1 cellular context compared by ENCODE assay signal in genomic region chr9:91395106-91395552, GRCh38.
TF ChIP-seq lines count a peak whose summit lies in the region.

No MANE protein-coding gene starts in this region.

TF ChIP-seq in HepG2, 621 proteins besides CTCF, POLR2A, EP300 and RAD21 (continued from another document and continues in another):
- TF ChIP-seq, protein P1, sequence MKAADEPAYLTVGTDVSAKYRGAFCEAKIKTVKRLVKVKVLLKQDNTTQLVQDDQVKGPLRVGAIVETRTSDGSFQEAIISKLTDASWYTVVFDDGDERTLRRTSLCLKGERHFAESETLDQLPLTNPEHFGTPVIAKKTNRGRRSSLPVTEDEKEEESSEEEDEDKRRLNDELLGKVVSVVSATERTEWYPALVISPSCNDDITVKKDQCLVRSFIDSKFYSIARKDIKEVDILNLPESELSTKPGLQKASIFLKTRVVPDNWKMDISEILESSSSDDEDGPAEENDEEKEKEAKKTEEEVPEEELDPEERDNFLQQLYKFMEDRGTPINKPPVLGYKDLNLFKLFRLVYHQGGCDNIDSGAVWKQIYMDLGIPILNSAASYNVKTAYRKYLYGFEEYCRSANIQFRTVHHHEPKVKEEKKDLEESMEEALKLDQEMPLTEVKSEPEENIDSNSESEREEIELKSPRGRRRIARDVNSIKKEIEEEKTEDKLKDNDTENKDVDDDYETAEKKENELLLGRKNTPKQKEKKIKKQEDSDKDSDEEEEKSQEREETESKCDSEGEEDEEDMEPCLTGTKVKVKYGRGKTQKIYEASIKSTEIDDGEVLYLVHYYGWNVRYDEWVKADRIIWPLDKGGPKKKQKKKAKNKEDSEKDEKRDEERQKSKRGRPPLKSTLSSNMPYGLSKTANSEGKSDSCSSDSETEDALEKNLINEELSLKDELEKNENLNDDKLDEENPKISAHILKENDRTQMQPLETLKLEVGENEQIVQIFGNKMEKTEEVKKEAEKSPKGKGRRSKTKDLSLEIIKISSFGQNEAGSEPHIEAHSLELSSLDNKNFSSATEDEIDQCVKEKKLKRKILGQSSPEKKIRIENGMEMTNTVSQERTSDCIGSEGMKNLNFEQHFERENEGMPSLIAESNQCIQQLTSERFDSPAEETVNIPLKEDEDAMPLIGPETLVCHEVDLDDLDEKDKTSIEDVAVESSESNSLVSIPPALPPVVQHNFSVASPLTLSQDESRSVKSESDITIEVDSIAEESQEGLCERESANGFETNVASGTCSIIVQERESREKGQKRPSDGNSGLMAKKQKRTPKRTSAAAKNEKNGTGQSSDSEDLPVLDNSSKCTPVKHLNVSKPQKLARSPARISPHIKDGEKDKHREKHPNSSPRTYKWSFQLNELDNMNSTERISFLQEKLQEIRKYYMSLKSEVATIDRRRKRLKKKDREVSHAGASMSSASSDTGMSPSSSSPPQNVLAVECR (CRISPR knock-in tag; IDR thresholded peaks at IDR 0.05; ENCODE audit: borderline replicate concordance) = peak; percentile 58; the same call in 1 of the 2 replicates
- TF ChIP-seq TRIM24 (CRISPR knock-in tag; IDR thresholded peaks at IDR 0.05) = peak; percentile 99
- TF ChIP-seq YEATS2 (CRISPR knock-in tag; IDR thresholded peaks at IDR 0.05; ENCODE audit: borderline replicate concordance) = peak; percentile 65; the same call in 1 of the 2 replicates
- TF ChIP-seq ZNF850 (CRISPR knock-in tag; conservative IDR thresholded peaks at IDR 0.05) = no peak
- no peak for TF ChIP-seq XBP1 (CRISPR knock-in tag; IDR thresholded peaks at IDR 0.05)
- TF ChIP-seq ZNF749 (CRISPR knock-in tag; IDR thresholded peaks at IDR 0.05; ENCODE audit: borderline replicate concordance) = no peak
- TF ChIP-seq TSC22D2 (CRISPR knock-in tag; IDR thresholded peaks at IDR 0.05; ENCODE audit: borderline replicate concordance) = peak; percentile 47; the same call in 1 of the 2 replicates
- 0 out of 2 replicates have a peak, but pooled peaks have one; percentile 26 for TF ChIP-seq STAT6 (CRISPR knock-in tag; IDR thresholded peaks at IDR 0.05; ENCODE audit: borderline replicate concordance)
- TF ChIP-seq ZNF547 (CRISPR knock-in tag; IDR thresholded peaks at IDR 0.05) = no peak
- TF ChIP-seq PPARG (CRISPR knock-in tag; conservative IDR thresholded peaks at IDR 0.05) = 0 out of 2 replicates have a peak, but pooled peaks have one; percentile 43
- TF ChIP-seq KLF15 (CRISPR knock-in tag; IDR thresholded peaks at IDR 0.05; ENCODE audit: borderline replicate concordance) = no peak
- peak; percentile 79 for TF ChIP-seq HOXA5 (CRISPR knock-in tag; IDR thresholded peaks at IDR 0.05)
- TF ChIP-seq PAX8 (CRISPR knock-in tag; IDR thresholded peaks at IDR 0.05; ENCODE audit: borderline replicate concordance) = no peak
- no peak for TF ChIP-seq CAMTA2 (CRISPR knock-in tag; IDR thresholded peaks at IDR 0.05; ENCODE audit: borderline replicate concordance)
- TF ChIP-seq ZNF292 (CRISPR knock-in tag; IDR thresholded peaks at IDR 0.05; ENCODE audit: borderline replicate concordance, low read depth) = peak; percentile 56; the same call in 1 of the 2 replicates
- TF ChIP-seq RFX5 (IDR thresholded peaks at IDR 0.05; ENCODE audit: low read depth, low read length) = no peak
- no peak for TF ChIP-seq RFX3 (CRISPR knock-in tag; IDR thresholded peaks at IDR 0.05)
- TF ChIP-seq ZNF329 (CRISPR knock-in tag; IDR thresholded peaks at IDR 0.05; ENCODE audit: low read depth) = no peak
- TF ChIP-seq RXRA (CRISPR knock-in tag; IDR thresholded peaks at IDR 0.05) = no peak; the same call in 1 of the 2 replicates
- TF ChIP-seq ZSCAN29 (CRISPR knock-in tag; conservative IDR thresholded peaks at IDR 0.05) = no peak
- no peak for TF ChIP-seq ZNF180 (CRISPR knock-in tag; IDR thresholded peaks at IDR 0.05; ENCODE audit: borderline replicate concordance, low read depth)
- no peak for TF ChIP-seq SUZ12 (IDR thresholded peaks at IDR 0.05; ENCODE audit: low read depth, low read length)
- peak; percentile 91 for TF ChIP-seq TARDBP (CRISPR knock-in tag; IDR thresholded peaks at IDR 0.05)
- no peak for TF ChIP-seq ZNF563 (CRISPR knock-in tag; IDR thresholded peaks at IDR 0.05)
- peak; percentile 56 for TF ChIP-seq JARID2 (CRISPR knock-in tag; IDR thresholded peaks at IDR 0.05; ENCODE audit: insufficient replicate concordance)
- no peak for TF ChIP-seq JUNB (CRISPR knock-in tag; IDR thresholded peaks at IDR 0.05; ENCODE audit: borderline replicate concordance)
- no peak for TF ChIP-seq SP5 (CRISPR knock-in tag; IDR thresholded peaks at IDR 0.05; ENCODE audit: borderline replicate concordance, low read depth)
- peak; percentile 92; the same call in 1 of the 2 replicates for TF ChIP-seq ZFP1 (CRISPR knock-in tag; IDR thresholded peaks at IDR 0.05)
- TF ChIP-seq, protein P2, sequence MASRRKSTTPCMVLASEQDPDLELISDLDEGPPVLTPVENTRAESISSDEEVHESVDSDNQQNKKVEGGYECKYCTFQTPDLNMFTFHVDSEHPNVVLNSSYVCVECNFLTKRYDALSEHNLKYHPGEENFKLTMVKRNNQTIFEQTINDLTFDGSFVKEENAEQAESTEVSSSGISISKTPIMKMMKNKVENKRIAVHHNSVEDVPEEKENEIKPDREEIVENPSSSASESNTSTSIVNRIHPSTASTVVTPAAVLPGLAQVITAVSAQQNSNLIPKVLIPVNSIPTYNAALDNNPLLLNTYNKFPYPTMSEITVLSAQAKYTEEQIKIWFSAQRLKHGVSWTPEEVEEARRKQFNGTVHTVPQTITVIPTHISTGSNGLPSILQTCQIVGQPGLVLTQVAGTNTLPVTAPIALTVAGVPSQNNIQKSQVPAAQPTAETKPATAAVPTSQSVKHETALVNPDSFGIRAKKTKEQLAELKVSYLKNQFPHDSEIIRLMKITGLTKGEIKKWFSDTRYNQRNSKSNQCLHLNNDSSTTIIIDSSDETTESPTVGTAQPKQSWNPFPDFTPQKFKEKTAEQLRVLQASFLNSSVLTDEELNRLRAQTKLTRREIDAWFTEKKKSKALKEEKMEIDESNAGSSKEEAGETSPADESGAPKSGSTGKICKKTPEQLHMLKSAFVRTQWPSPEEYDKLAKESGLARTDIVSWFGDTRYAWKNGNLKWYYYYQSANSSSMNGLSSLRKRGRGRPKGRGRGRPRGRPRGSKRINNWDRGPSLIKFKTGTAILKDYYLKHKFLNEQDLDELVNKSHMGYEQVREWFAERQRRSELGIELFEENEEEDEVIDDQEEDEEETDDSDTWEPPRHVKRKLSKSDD (CRISPR knock-in tag; IDR thresholded peaks at IDR 0.05; ENCODE audit: low read depth) = peak; percentile 70; the same call in 1 of the 2 replicates
- TF ChIP-seq POLR2AphosphoS2 (IDR thresholded peaks at IDR 0.05; ENCODE audit: low read depth, low read length) = no peak
- no peak for TF ChIP-seq TEAD2 (CRISPR knock-in tag; IDR thresholded peaks at IDR 0.05)
- TF ChIP-seq MEIS1 (CRISPR knock-in tag; IDR thresholded peaks at IDR 0.05; ENCODE audit: borderline replicate concordance) = no peak
- TF ChIP-seq NFIC (IDR thresholded peaks at IDR 0.05; ENCODE audit: low read length) = peak; percentile 66
- peak; percentile 78 for TF ChIP-seq THAP11 (CRISPR knock-in tag; IDR thresholded peaks at IDR 0.05)
- peak; percentile 88 for TF ChIP-seq ATF2 (CRISPR knock-in tag; IDR thresholded peaks at IDR 0.05)
- TF ChIP-seq ZNF276 (CRISPR knock-in tag; IDR thresholded peaks at IDR 0.05; ENCODE audit: low read depth) = no peak
- TF ChIP-seq, protein P3, sequence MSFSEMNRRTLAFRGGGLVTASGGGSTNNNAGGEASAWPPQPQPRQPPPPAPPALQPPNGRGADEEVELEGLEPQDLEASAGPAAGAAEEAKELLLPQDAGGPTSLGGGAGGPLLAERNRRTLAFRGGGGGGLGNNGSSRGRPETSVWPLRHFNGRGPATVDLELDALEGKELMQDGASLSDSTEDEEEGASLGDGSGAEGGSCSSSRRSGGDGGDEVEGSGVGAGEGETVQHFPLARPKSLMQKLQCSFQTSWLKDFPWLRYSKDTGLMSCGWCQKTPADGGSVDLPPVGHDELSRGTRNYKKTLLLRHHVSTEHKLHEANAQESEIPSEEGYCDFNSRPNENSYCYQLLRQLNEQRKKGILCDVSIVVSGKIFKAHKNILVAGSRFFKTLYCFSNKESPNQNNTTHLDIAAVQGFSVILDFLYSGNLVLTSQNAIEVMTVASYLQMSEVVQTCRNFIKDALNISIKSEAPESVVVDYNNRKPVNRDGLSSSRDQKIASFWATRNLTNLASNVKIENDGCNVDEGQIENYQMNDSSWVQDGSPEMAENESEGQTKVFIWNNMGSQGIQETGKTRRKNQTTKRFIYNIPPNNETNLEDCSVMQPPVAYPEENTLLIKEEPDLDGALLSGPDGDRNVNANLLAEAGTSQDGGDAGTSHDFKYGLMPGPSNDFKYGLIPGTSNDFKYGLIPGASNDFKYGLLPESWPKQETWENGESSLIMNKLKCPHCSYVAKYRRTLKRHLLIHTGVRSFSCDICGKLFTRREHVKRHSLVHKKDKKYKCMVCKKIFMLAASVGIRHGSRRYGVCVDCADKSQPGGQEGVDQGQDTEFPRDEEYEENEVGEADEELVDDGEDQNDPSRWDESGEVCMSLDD (CRISPR knock-in tag; IDR thresholded peaks at IDR 0.05; ENCODE audit: borderline replicate concordance) = peak; percentile 50; the same call in 1 of the 2 replicates
- no peak for TF ChIP-seq HNRNPL (IDR thresholded peaks at IDR 0.05; ENCODE audit: low read depth, low read length)
- TF ChIP-seq, protein P4, sequence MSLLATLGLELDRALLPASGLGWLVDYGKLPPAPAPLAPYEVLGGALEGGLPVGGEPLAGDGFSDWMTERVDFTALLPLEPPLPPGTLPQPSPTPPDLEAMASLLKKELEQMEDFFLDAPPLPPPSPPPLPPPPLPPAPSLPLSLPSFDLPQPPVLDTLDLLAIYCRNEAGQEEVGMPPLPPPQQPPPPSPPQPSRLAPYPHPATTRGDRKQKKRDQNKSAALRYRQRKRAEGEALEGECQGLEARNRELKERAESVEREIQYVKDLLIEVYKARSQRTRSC (CRISPR knock-in tag; IDR thresholded peaks at IDR 0.05; ENCODE audit: low read depth) = no peak
- TF ChIP-seq GLI4 (CRISPR knock-in tag; IDR thresholded peaks at IDR 0.05; ENCODE audit: borderline replicate concordance) = no peak
- peak; percentile 63; the same call in 1 of the 2 replicates for TF ChIP-seq EHMT2 (IDR thresholded peaks at IDR 0.05; ENCODE audit: borderline replicate concordance, low read depth, low read length)
- TF ChIP-seq ZFP82 (CRISPR knock-in tag; IDR thresholded peaks at IDR 0.05; ENCODE audit: borderline replicate concordance) = no peak
- TF ChIP-seq HDAC2 (CRISPR knock-in tag; IDR thresholded peaks at IDR 0.05) = peak; percentile 96
- TF ChIP-seq ZBTB37 (CRISPR knock-in tag; IDR thresholded peaks at IDR 0.05) = no peak
- peak; percentile 88; the same call in 1 of the 2 replicates for TF ChIP-seq IKZF5 (CRISPR knock-in tag; IDR thresholded peaks at IDR 0.05)
